8 cellular contexts compared by ENCODE assay signal in the genomic region with DNA sequence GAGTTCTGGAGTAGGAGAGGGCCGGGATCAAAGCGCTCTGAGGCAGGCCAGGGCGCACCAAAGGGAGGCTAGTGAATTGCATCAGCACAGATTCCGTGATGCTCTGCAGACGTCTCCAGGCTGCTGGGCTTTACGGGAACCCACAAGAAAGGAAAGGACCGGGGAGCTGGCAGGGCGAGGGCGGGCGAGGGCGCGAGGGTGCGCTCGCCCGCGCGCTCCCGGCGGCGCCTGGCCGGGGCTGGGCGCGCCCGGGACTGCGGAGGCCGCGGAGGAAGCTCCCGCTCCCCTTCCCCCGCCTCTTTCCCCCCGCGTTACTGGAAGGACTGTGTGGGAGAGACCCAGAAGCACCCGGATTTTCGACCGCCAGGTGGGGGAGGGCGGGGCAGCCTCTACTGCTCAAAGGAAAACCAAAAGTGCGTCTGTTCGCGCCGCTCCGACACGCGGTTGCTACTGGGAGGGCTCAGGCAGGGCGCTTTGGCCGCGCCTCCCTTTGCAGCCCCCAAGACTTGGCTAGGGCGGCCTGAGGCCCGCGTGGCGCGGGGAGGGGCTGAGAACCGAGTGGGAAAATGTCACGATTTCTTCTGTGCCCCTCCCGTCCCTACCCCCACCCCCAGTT. TPM values are rescaled to one million over a fixed set of nuclear protein-coding genes. Genes with fewer than 3 reads are reported as not detected.
DNase-seq lines count a peak whose midpoint lies in the region; ATAC-seq and TF ChIP-seq lines count a peak whose summit lies in the region.

No MANE protein-coding gene starts in this region.

- H3K4me3 ChIP-seq in RWPE2 (ENCODE audit: severe bottlenecking) (peak overlapping the region; percentile 83), neural progenitor cell (peak overlapping the region; percentile 76), stomach smooth muscle (ENCODE audit: low read length in 2 of 2) (peak overlapping the region; percentile 71 to 95)

- H3K9ac ChIP-seq in neural progenitor cell (no peak overlapping the region), stomach smooth muscle (ENCODE audit: low read length in 2 of 2) (peak overlapping the region; percentile 98 to 99)

- no peaks in the 10 kb centered on the region for H3K9me3 Mint-ChIP-seq in neural progenitor cell

- peak overlapping the region; percentile 97 for H3K4me2 ChIP-seq in neural progenitor cell

- in situ Hi-C loops in G401 (cut with HindIII; ENCODE audit: low sequenced_read_pairs) = no loop called here

- H3K9me3 ChIP-seq in RWPE2 (ENCODE audit: severe bottlenecking) = no peaks in the 10 kb centered on the region
- no peaks in the 10 kb centered on the region for H3K9me3 ChIP-seq in neural progenitor cell (ENCODE audit: low read depth)
- no peaks in the 10 kb centered on the region for H3K9me3 ChIP-seq in stomach smooth muscle (ENCODE audit: control insufficient read depth in 2 of 2, low read length in 2 of 2)

- H3K27ac ChIP-seq in RWPE2 (ENCODE audit: poor library complexity, severe bottlenecking) = peak overlapping the region; percentile 94
- peak overlapping the region; percentile 97 for H3K27ac ChIP-seq in foreskin keratinocyte
- H3K27ac ChIP-seq in neural progenitor cell = no peak overlapping the region
- peak overlapping the region; percentile 100 for H3K27ac ChIP-seq in stomach smooth muscle (ENCODE audit: low read length)

- H3K27me3 ChIP-seq in RWPE2 (ENCODE audit: insufficient read depth, poor library complexity, severe bottlenecking) (no peaks in the 10 kb centered on the region), foreskin keratinocyte (no peaks in the 10 kb centered on the region), neural progenitor cell (peaks cover 44% of the 10 kb centered on the region), stomach smooth muscle (ENCODE audit: control insufficient read depth in 1 of 2, insufficient read depth in 2 of 2, low read length in 2 of 2) (no peaks in the 10 kb centered on the region)

- H3F3A ChIP-seq in neural progenitor cell (ENCODE audit: low read depth) = peaks cover 42% of the 10 kb centered on the region

- ATAC-seq in RWPE2 (ENCODE audit: low read depth) (peak; percentile 27), foreskin keratinocyte (peak; percentile 26)

- H3K4me1 Mint-ChIP-seq in neural progenitor cell = peaks cover 22% of the 10 kb centered on the region

- peaks cover 7% of the 10 kb centered on the region for H4K20me1 ChIP-seq in neural progenitor cell (ENCODE audit: low read depth)

- peak overlapping the region; percentile 92 for H3K4me3 Mint-ChIP-seq in neural progenitor cell

- H3K36me3 Mint-ChIP-seq in neural progenitor cell = no peaks in the 10 kb centered on the region

- peak overlapping the region; percentile 91 for H3K27ac Mint-ChIP-seq in neural progenitor cell

- H3K79me2 ChIP-seq in neural progenitor cell (ENCODE audit: low read depth) = no peaks in the 10 kb centered on the region

- H2AFZ ChIP-seq in neural progenitor cell (replicated peaks) = peak overlapping the region; percentile 43

- H3K27me3 Mint-ChIP-seq in neural progenitor cell (ENCODE audit: insufficient read depth, low read depth) = peaks cover 20% of the 10 kb centered on the region

- DNase-seq in G401 (ENCODE audit: low spot score) = peak; percentile 78
- DNase-seq in HT1080 (ENCODE audit: low read depth) = peak; percentile 91
- peak; percentile 93 for DNase-seq in RWPE2 (ENCODE audit: low spot score)
- peak; percentile 76 for DNase-seq in activated gamma-delta T cell treated with anti-CD3 and anti-CD28 coated beads, Interleukin-2, amount 50 U/mL, for 16 hours (ENCODE audit: low read depth)
- DNase-seq in foreskin keratinocyte = peak; percentile 75 to 83
- DNase-seq in neural progenitor cell (ENCODE audit: low spot score) = peak; percentile 79
- no peak for DNase-seq in OCI-M2 (lab: John Stamatoyannopoulos, UW; ENCODE audit: unreplicated experiment)

- peaks cover 12% of the 10 kb centered on the region for H3K36me3 ChIP-seq in RWPE2 (ENCODE audit: low read depth)
- H3K36me3 ChIP-seq in neural progenitor cell = no peaks in the 10 kb centered on the region
- peaks cover 0 to 4% of the 10 kb centered on the region in 2 donors for H3K36me3 ChIP-seq in stomach smooth muscle (ENCODE audit: control insufficient read depth in 2 of 2, insufficient read depth in 2 of 2, low read length in 2 of 2)

- H3K4me1 ChIP-seq in RWPE2 (ENCODE audit: insufficient read depth, poor library complexity, severe bottlenecking) (peaks cover 18% of the 10 kb centered on the region), foreskin keratinocyte (peaks cover 16% of the 10 kb centered on the region), neural progenitor cell (peaks cover 15% of the 10 kb centered on the region), stomach smooth muscle (ENCODE audit: control insufficient read depth, insufficient read depth, low read length) (peaks cover 21% of the 10 kb centered on the region)

- TF ChIP-seq CTCF in RWPE2 (IDR thresholded peaks at IDR 0.05; ENCODE audit: poor library complexity, severe bottlenecking) = peak; percentile 12
- peak; percentile 24 for TF ChIP-seq CTCF in foreskin keratinocyte (conservative IDR thresholded peaks at IDR 0.05)
- TF ChIP-seq CTCF in neural progenitor cell (IDR thresholded peaks at IDR 0.05) = no peak

RNA-seq across cellular contexts. Expression of a gene that starts 2.3 kb away (rescaled TPM):
- 12.1 and 16.1 TPM in 2 replicates for total RNA-seq in G401 (2014; rRNA removed; shearing (Covaris generic))
- total RNA-seq in HT1080 (2014; rRNA removed; shearing (Covaris generic)) = 61.2 and 73.5 TPM in 2 replicates
- polyA plus RNA-seq in HT1080 (2015; cell fraction: cytosol; rRNA removed) = 60.8 and 68.6 TPM in 2 replicates
- 142 and 150 TPM in 2 replicates for polyA plus RNA-seq in HT1080 (2015; cell fraction: nucleus; rRNA removed)
- total RNA-seq in foreskin keratinocyte (35.6 and 38.5 TPM in 2 replicates), neural progenitor cell (ENCODE audit: low replicate concordance) (1.3 and 3.7 TPM in 2 replicates)
- polyA plus RNA-seq in foreskin keratinocyte = 13.6 and 16.9 TPM in 2 replicates
